2 cellular contexts compared by ENCODE assay signal in genomic region chr3:182244222-182244971, GRCh38.
TF ChIP-seq lines count a peak whose summit lies in the region.

No MANE protein-coding gene starts in this region.

TF ChIP-seq in H1, 55 proteins besides CTCF, POLR2A, EP300 and RAD21:
- no peak for TF ChIP-seq RFX5 (IDR thresholded peaks at IDR 0.05; ENCODE audit: borderline replicate concordance, low read depth, low read length)
- 0 out of 2 replicates have a peak, but pooled peaks have one; percentile 20 for TF ChIP-seq TEAD4 (IDR thresholded peaks at IDR 0.05; ENCODE audit: low read depth, low read length)

TF ChIP-seq in HepG2, 621 proteins besides CTCF, POLR2A, EP300 and RAD21 (continues in another document):
- TF ChIP-seq ZNF569 (CRISPR knock-in tag; IDR thresholded peaks at IDR 0.05; ENCODE audit: borderline replicate concordance) (no peak), ESRRA (CRISPR knock-in tag; IDR thresholded peaks at IDR 0.05; ENCODE audit: low read depth) (peak; percentile 96), ZC3H13 (CRISPR knock-in tag; IDR thresholded peaks at IDR 0.05) (no peak), NR2F6 (IDR thresholded peaks at IDR 0.05) (0 out of 2 replicates have a peak, but pooled peaks have one; percentile 39), NR2F6 (CRISPR knock-in tag; IDR thresholded peaks at IDR 0.05) (peak; percentile 66), MED1 (CRISPR knock-in tag; IDR thresholded peaks at IDR 0.05) (peak; percentile 33; the same call in 1 of the 2 replicates), DNMT1 (CRISPR knock-in tag; IDR thresholded peaks at IDR 0.05) (no peak), ZMYM3 (CRISPR knock-in tag; IDR thresholded peaks at IDR 0.05) (peak; percentile 54; the same call in 1 of the 2 replicates), HDAC2 (CRISPR knock-in tag; IDR thresholded peaks at IDR 0.05) (peak; percentile 42; the same call in 1 of the 2 replicates), XRCC5 (optimal IDR thresholded peaks at IDR 0.05; ENCODE audit: low read length) (peak; percentile 20), PHF21A (CRISPR knock-in tag; IDR thresholded peaks at IDR 0.05) (0 out of 2 replicates have a peak, but pooled peaks have one; percentile 33), ARID5B (CRISPR knock-in tag; IDR thresholded peaks at IDR 0.05) (peak; percentile 83), FOSL2 (CRISPR knock-in tag; IDR thresholded peaks at IDR 0.05) (peak; percentile 80), PITX1 (CRISPR knock-in tag; IDR thresholded peaks at IDR 0.05) (0 out of 2 replicates have a peak, but pooled peaks have one; percentile 47), FOXA3 (CRISPR knock-in tag; IDR thresholded peaks at IDR 0.05) (peak; percentile 64; the same call in 1 of the 2 replicates), ZNF629 (CRISPR knock-in tag; conservative IDR thresholded peaks at IDR 0.05) (peak; percentile 87), ZSCAN21 (CRISPR knock-in tag; IDR thresholded peaks at IDR 0.05; ENCODE audit: borderline replicate concordance) (peak; percentile 77; the same call in 1 of the 2 replicates), ETV5 (CRISPR knock-in tag; IDR thresholded peaks at IDR 0.05; ENCODE audit: borderline replicate concordance) (no peak), ZNF605 (CRISPR knock-in tag; IDR thresholded peaks at IDR 0.05) (peak; percentile 68), SAFB2 (CRISPR knock-in tag; IDR thresholded peaks at IDR 0.05; ENCODE audit: borderline replicate concordance, low read depth) (no peak), HNF4G (IDR thresholded peaks at IDR 0.05; ENCODE audit: borderline replicate concordance, low read depth, low read length) (peak; percentile 35; the same call in 1 of the 2 replicates), HNF4G (CRISPR knock-in tag; IDR thresholded peaks at IDR 0.05; ENCODE audit: borderline replicate concordance, low read depth) (no peak), CEBPG (CRISPR knock-in tag; IDR thresholded peaks at IDR 0.05) (peak; percentile 45), ZNF280D (CRISPR knock-in tag; IDR thresholded peaks at IDR 0.05) (peak; percentile 77; the same call in 1 of the 2 replicates), ZNF644 (CRISPR knock-in tag; IDR thresholded peaks at IDR 0.05; ENCODE audit: low read depth) (peak; percentile 96), ZNF292 (CRISPR knock-in tag; IDR thresholded peaks at IDR 0.05; ENCODE audit: borderline replicate concordance, low read depth) (peak; percentile 55; the same call in 1 of the 2 replicates), NCOR1 (IDR thresholded peaks at IDR 0.05; ENCODE audit: borderline replicate concordance, low read length) (peak; percentile 52; the same call in 1 of the 2 replicates), RXRB (CRISPR knock-in tag; IDR thresholded peaks at IDR 0.05; ENCODE audit: borderline replicate concordance) (peak; percentile 18; the same call in 1 of the 2 replicates), MIER3 (CRISPR knock-in tag; IDR thresholded peaks at IDR 0.05; ENCODE audit: borderline replicate concordance) (peak; percentile 17; the same call in 1 of the 2 replicates), ZNF614 (CRISPR knock-in tag; IDR thresholded peaks at IDR 0.05; ENCODE audit: borderline replicate concordance) (peak; percentile 85), SP140L (CRISPR knock-in tag; IDR thresholded peaks at IDR 0.05; ENCODE audit: borderline replicate concordance) (no peak), SP5 (CRISPR knock-in tag; IDR thresholded peaks at IDR 0.05; ENCODE audit: borderline replicate concordance, low read depth) (no peak), ZNF441 (CRISPR knock-in tag; IDR thresholded peaks at IDR 0.05; ENCODE audit: borderline replicate concordance) (no peak), ELF3 (CRISPR knock-in tag; IDR thresholded peaks at IDR 0.05) (peak; percentile 86), FOXA1 (IDR thresholded peaks at IDR 0.05) (no peak), FOXA1 (CRISPR knock-in tag; IDR thresholded peaks at IDR 0.05) (peak; percentile 45; the same call in 1 of the 2 replicates), SIX1 (CRISPR knock-in tag; IDR thresholded peaks at IDR 0.05; ENCODE audit: borderline replicate concordance) (peak; percentile 33; the same call in 1 of the 2 replicates), CEBPB (IDR thresholded peaks at IDR 0.05; ENCODE audit: borderline replicate concordance, low read depth, low read length) (peak; percentile 56; the same call in 1 of the 2 replicates), NCOA2 (CRISPR knock-in tag; IDR thresholded peaks at IDR 0.05) (peak; percentile 57), KAT8 (CRISPR knock-in tag; IDR thresholded peaks at IDR 0.05) (0 out of 2 replicates have a peak, but pooled peaks have one; percentile 23), HMG20A (CRISPR knock-in tag; IDR thresholded peaks at IDR 0.05; ENCODE audit: borderline replicate concordance) (peak; percentile 30; the same call in 1 of the 2 replicates), SOX13 (IDR thresholded peaks at IDR 0.05) (no peak), SOX13 (CRISPR knock-in tag; conservative IDR thresholded peaks at IDR 0.05 in 1 of 2, IDR thresholded peaks at IDR 0.05 in 1 of 2) (peak in 1 of 2 experiments; percentile 31; a peak in 1 of 4 replicates), RCOR2 (CRISPR knock-in tag; IDR thresholded peaks at IDR 0.05) (0 out of 2 replicates have a peak, but pooled peaks have one; percentile 48), GATAD2A (CRISPR knock-in tag; IDR thresholded peaks at IDR 0.05) (peak; percentile 72), BHLHE40 (IDR thresholded peaks at IDR 0.05; ENCODE audit: low read length) (no peak), PHF8 (CRISPR knock-in tag; IDR thresholded peaks at IDR 0.05) (peak; percentile 19; the same call in 1 of the 2 replicates)
- TF ChIP-seq, protein P1, sequence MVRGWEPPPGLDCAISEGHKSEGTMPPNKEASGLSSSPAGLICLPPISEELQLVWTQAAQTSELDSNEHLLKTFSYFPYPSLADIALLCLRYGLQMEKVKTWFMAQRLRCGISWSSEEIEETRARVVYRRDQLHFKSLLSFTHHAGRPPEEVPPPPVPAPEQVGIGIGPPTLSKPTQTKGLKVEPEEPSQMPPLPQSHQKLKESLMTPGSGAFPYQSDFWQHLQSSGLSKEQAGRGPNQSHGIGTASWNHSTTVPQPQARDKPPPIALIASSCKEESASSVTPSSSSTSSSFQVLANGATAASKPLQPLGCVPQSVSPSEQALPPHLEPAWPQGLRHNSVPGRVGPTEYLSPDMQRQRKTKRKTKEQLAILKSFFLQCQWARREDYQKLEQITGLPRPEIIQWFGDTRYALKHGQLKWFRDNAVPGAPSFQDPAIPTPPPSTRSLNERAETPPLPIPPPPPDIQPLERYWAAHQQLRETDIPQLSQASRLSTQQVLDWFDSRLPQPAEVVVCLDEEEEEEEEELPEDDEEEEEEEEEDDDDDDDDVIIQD (CRISPR knock-in tag; IDR thresholded peaks at IDR 0.05; ENCODE audit: low read depth) = peak; percentile 66; the same call in 1 of the 2 replicates
- TF ChIP-seq, protein P2, sequence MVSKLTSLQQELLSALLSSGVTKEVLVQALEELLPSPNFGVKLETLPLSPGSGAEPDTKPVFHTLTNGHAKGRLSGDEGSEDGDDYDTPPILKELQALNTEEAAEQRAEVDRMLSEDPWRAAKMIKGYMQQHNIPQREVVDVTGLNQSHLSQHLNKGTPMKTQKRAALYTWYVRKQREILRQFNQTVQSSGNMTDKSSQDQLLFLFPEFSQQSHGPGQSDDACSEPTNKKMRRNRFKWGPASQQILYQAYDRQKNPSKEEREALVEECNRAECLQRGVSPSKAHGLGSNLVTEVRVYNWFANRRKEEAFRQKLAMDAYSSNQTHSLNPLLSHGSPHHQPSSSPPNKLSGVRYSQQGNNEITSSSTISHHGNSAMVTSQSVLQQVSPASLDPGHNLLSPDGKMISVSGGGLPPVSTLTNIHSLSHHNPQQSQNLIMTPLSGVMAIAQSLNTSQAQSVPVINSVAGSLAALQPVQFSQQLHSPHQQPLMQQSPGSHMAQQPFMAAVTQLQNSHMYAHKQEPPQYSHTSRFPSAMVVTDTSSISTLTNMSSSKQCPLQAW (CRISPR knock-in tag; IDR thresholded peaks at IDR 0.05) = peak; percentile 42; the same call in 1 of the 2 replicates
- TF ChIP-seq, protein P3, sequence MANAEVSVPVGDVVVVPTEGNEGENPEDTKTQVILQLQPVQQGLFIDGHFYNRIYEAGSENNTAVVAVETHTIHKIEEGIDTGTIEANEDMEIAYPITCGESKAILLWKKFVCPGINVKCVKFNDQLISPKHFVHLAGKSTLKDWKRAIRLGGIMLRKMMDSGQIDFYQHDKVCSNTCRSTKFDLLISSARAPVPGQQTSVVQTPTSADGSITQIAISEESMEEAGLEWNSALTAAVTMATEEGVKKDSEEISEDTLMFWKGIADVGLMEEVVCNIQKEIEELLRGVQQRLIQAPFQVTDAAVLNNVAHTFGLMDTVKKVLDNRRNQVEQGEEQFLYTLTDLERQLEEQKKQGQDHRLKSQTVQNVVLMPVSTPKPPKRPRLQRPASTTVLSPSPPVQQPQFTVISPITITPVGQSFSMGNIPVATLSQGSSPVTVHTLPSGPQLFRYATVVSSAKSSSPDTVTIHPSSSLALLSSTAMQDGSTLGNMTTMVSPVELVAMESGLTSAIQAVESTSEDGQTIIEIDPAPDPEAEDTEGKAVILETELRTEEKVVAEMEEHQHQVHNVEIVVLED (CRISPR knock-in tag; IDR thresholded peaks at IDR 0.05; ENCODE audit: borderline replicate concordance) = no peak
